17 cellular contexts compared by ENCODE assay signal in genomic region chr10:71857934-71858890, GRCh38. TPM values are rescaled to one million over a fixed set of nuclear protein-coding genes. Genes with fewer than 3 reads are reported as not detected.
A peak's percentile ranks its signal among the peaks of the same experiment; 100 is the strongest.
DNase-seq lines count a peak whose midpoint lies in the region; ATAC-seq and TF ChIP-seq lines count a peak whose summit lies in the region.
"Had no signal": no experiment of that assay in that cellular context is flagged by ENCODE, and none has a peak within 500 bp of the region (broad histone marks: within the 10 kb centered on the region; RNA-seq: fewer than 3 reads in every experiment).

No MANE protein-coding gene starts in this region.

- H3K36me3 ChIP-seq in A673 (ENCODE audit: insufficient read depth, low read length, poor library complexity, severe bottlenecking), result no peaks in the 10 kb centered on the region
- H3K36me3 ChIP-seq in testis (ENCODE audit: low read depth, missing control alignments), result no peaks in the 10 kb centered on the region

- no peak for TF ChIP-seq CTCF in neural crest cell (conservative IDR thresholded peaks at IDR 0.05)
- no peak for TF ChIP-seq CTCF in A673 (conservative IDR thresholded peaks at IDR 0.05; ENCODE audit: low read depth, low read length)
- no peak for TF ChIP-seq CTCF in testis (IDR thresholded peaks at IDR 0.05)

- ATAC-seq in Right ventricle myocardium superior (ENCODE audit: poor library complexity) (no peak), GM18868 (IDR thresholded peaks at IDR 0.05; ENCODE audit: unreplicated experiment) (no peak)

- BruUV-seq in A673 (replicated peaks; lab: Mats Ljungman, UMichigan), result no TSS peak

- POLR2A ChIA-PET in A673 (lab: Charles Lee; ENCODE audit: low non-redundant PET) (no interaction called here), HEK293T (lab: Yijun Ruan, JAX) (no interaction called here)

- peak overlapping the region; percentile 68 for H3K27ac Mint-ChIP-seq in neural crest cell (ENCODE audit: unreplicated experiment)
- H3K27ac Mint-ChIP-seq: activated naive CD8-positive, alpha-beta T cell treated with anti-CD3 and anti-CD28 coated beads for 36 hours; CD4-positive, alpha-beta T cell had no signal

- H3K4me1 ChIP-seq in A673 (ENCODE audit: insufficient read depth, low read length, poor library complexity, severe bottlenecking) (peaks cover 18% of the 10 kb centered on the region), testis (peaks cover 11% of the 10 kb centered on the region)

- H3K4me3 Mint-ChIP-seq in neural crest cell, result no peak overlapping the region
- H3K4me3 Mint-ChIP-seq: activated naive CD8-positive, alpha-beta T cell treated with anti-CD3 and anti-CD28 coated beads for 36 hours; CD4-positive, alpha-beta T cell had no signal

- no peak for TF ChIP-seq POLR2A in testis (IDR thresholded peaks at IDR 0.05)

- H3K27ac ChIP-seq in A673 (ENCODE audit: low read depth, low read length, poor library complexity, severe bottlenecking), result no peak overlapping the region
- H3K27ac ChIP-seq in testis, result no peak overlapping the region

- H3K9me3 ChIP-seq in A673 (ENCODE audit: low read depth, low read length, poor library complexity, severe bottlenecking), result no peaks in the 10 kb centered on the region
- H3K9me3 ChIP-seq in testis, result no peaks in the 10 kb centered on the region

- H3K4me3 ChIP-seq in A673 (ENCODE audit: low read depth, low read length, poor library complexity, severe bottlenecking), result no peak overlapping the region
- H3K4me3 ChIP-seq in testis, result no peak overlapping the region
- H3K4me3 ChIP-seq: smooth muscle cell had no signal

- H3K27me3 ChIP-seq in A673 (replicated peaks; ENCODE audit: insufficient read depth, low read depth, low read length, poor library complexity), result no peaks in the 10 kb centered on the region
- no peaks in the 10 kb centered on the region for H3K27me3 ChIP-seq in testis

- CTCF ChIA-PET in A673 (lab: Charles Lee) (no interaction called here), HEK293T (lab: Yijun Ruan, JAX) (interaction anchor here (0.8 to 1.1 kb wide), 2 partner anchors 18 to 38 kb away, joined by 3 to 5 read pairs; no protein-coding TSS in a partner anchor)

- H3K36me3 Mint-ChIP-seq in neural crest cell (ENCODE audit: low read depth), result no peaks in the 10 kb centered on the region
- H3K36me3 Mint-ChIP-seq: activated naive CD8-positive, alpha-beta T cell treated with anti-CD3 and anti-CD28 coated beads for 36 hours had no signal

- H3K9me3 Mint-ChIP-seq in neural crest cell, result no peaks in the 10 kb centered on the region
- H3K9me3 Mint-ChIP-seq: activated naive CD8-positive, alpha-beta T cell treated with anti-CD3 and anti-CD28 coated beads for 36 hours; CD4-positive, alpha-beta T cell had no signal

- WGBS in testis, 2 donors, result 82 to 87% methylated on average over 12 of the region's 12 CpGs

- H3K27me3 Mint-ChIP-seq in neural crest cell (ENCODE audit: low read depth), result no peaks in the 10 kb centered on the region
- H3K27me3 Mint-ChIP-seq: activated naive CD8-positive, alpha-beta T cell treated with anti-CD3 and anti-CD28 coated beads for 36 hours; CD4-positive, alpha-beta T cell had no signal

- peaks cover 24% of the 10 kb centered on the region for H3K4me1 Mint-ChIP-seq in neural crest cell

- DNase-seq in Ammon's horn (ENCODE audit: low spot score), result peak; percentile 54
- DNase-seq in MV-4-11 (lab: John Stamatoyannopoulos, UW), result peak; percentile 42
- DNase-seq in Right ventricle myocardium superior, result peak; percentile 77
- no peak for DNase-seq in neural crest cell (ENCODE audit: low read depth, low spot score)
- no peak for DNase-seq in A673 (ENCODE audit: low spot score)
- no peak for DNase-seq in testis
- DNase-seq in HEK293T (ENCODE audit: extremely low spot score), result no peak
- DNase-seq: activated CD8-positive, alpha-beta memory T cell treated with anti-CD3 and anti-CD28 coated beads for 24 hours; activated naive CD8-positive, alpha-beta T cell treated with anti-CD3 and anti-CD28 coated beads for 36 hours; CD4-positive, alpha-beta T cell; erythroblast; NCI-H2081 treated with DMSO at 0.1 percent for 48 hours; NCI-H524 treated with DMSO at 0.1 percent for 48 hours; OCI-M1; stimulated activated CD8-positive, alpha-beta memory T cell treated with anti-CD3 and anti-CD28 coated beads, Interleukin-4, amount 100 ng/mL, for 48 hours had no signal

- intact Hi-C loops in Right ventricle myocardium superior (cut with DNase I) (no loop called here), A673 (cut with micrococcal nuclease; ENCODE audit: unreplicated experiment) (no loop called here), testis (cut with DNase I; ENCODE audit: low total_unique reads) (no loop called here)

TF ChIP-seq in HEK293T, 16 proteins besides CTCF, POLR2A, EP300 and RAD21:
- no peak for TF ChIP-seq SUZ12 (IDR thresholded peaks at IDR 0.05)

RNA-seq across cellular contexts. Expression of gene PSAP, which starts 7.2 kb away (rescaled TPM):
- total RNA-seq in Right ventricle myocardium superior, result 1,816 TPM
- 272 and 295 TPM in 2 replicates for total RNA-seq in neural crest cell
- 429 and 431 TPM in 2 replicates for total RNA-seq in A673 (2021)
- 1,000 to 10,000 TPM; 1,011 to 1,399 TPM for total RNA-seq in testis
- 1,346 TPM for polyA plus RNA-seq in testis (ENCODE audit: insufficient read depth, low read depth, low replicate concordance)

Comparison
In these comparisons a context has a peak if more than half of its experiments do, and no peak if none do; other contexts are left out.
1. DNase-seq: peak in Ammon's horn (single experiment), MV-4-11 (single experiment) and Right ventricle myocardium superior (single experiment); none in neural crest cell (single experiment), A673 (single experiment), testis (single experiment) and HEK293T (single experiment).